8 cellular contexts compared by ENCODE assay signal in genomic region chr16:56203052-56203451, GRCh38. TPM values are rescaled to one million over a fixed set of nuclear protein-coding genes. Genes with fewer than 3 reads are reported as not detected.
DNase-seq lines count a peak whose midpoint lies in the region; ATAC-seq and TF ChIP-seq lines count a peak whose summit lies in the region.

No MANE protein-coding gene starts in this region.

- H2AFZ ChIP-seq in SU-DHL-6 (ENCODE audit: low read depth, low read length, severe bottlenecking): no peak overlapping the region
- no peak overlapping the region for H2AFZ ChIP-seq in osteoblast (ENCODE audit: low read length)

- H3K9ac ChIP-seq in BLaER1 (no peak overlapping the region), SU-DHL-6 (ENCODE audit: low read length) (no peak overlapping the region)

- no peaks in the 10 kb centered on the region for H3K9me2 ChIP-seq in SU-DHL-6 (replicated peaks; ENCODE audit: insufficient read depth, low read length)

- peaks cover 31% of the 10 kb centered on the region for H3K4me1 ChIP-seq in BLaER1
- H3K4me1 ChIP-seq in osteoblast (ENCODE audit: insufficient read depth, low read length): no peaks in the 10 kb centered on the region

- H3K79me2 ChIP-seq in SU-DHL-6 (ENCODE audit: insufficient read depth, low read length) (no peaks in the 10 kb centered on the region), osteoblast (ENCODE audit: insufficient read depth, low read length) (no peaks in the 10 kb centered on the region)

- H3K27ac ChIP-seq in BLaER1: no peak overlapping the region
- H3K27ac ChIP-seq in SU-DHL-6 (ENCODE audit: low read depth, low read length): no peak overlapping the region
- no peak overlapping the region for H3K27ac ChIP-seq in osteoblast (ENCODE audit: low read depth, low read length)

- peak; percentile 57 for DNase-seq in central memory CD4-positive, alpha-beta T cell
- DNase-seq in osteoblast (ENCODE audit: insufficient read length, low spot score, missing footprints): no peak
- no peak for DNase-seq in NCI-H2081 treated with DMSO at 0.1 percent for 48 hours (lab: John Stamatoyannopoulos, UW)
- no peak for DNase-seq in effector CD8-positive, alpha-beta T cell (lab: John Stamatoyannopoulos, UW)

- H4K20me1 ChIP-seq in BLaER1 (no peaks in the 10 kb centered on the region), SU-DHL-6 (ENCODE audit: low read depth, low read length) (no peaks in the 10 kb centered on the region), osteoblast (ENCODE audit: insufficient read depth, low read length) (no peaks in the 10 kb centered on the region)

- no peaks in the 10 kb centered on the region for H3K9me3 ChIP-seq in BLaER1
- H3K9me3 ChIP-seq in SU-DHL-6 (ENCODE audit: insufficient read depth, low read length): no peaks in the 10 kb centered on the region
- no peaks in the 10 kb centered on the region for H3K9me3 ChIP-seq in osteoblast (ENCODE audit: low read depth, low read length)

- H3K27me3 ChIP-seq in BLaER1 (no peaks in the 10 kb centered on the region), SU-DHL-6 (ENCODE audit: low read length) (no peaks in the 10 kb centered on the region), osteoblast (ENCODE audit: insufficient read depth, low read length) (no peaks in the 10 kb centered on the region)

- TF ChIP-seq CTCF in SU-DHL-6 (IDR thresholded peaks at IDR 0.05; ENCODE audit: insufficient read depth, low read length, poor library complexity, severe bottlenecking): peak; percentile 47
- peak; percentile 44 for TF ChIP-seq CTCF in osteoblast (IDR thresholded peaks at IDR 0.05; ENCODE audit: extremely low read depth, low read depth, low read length)

- H3K36me3 ChIP-seq in BLaER1 (no peaks in the 10 kb centered on the region), SU-DHL-6 (ENCODE audit: low read length) (no peaks in the 10 kb centered on the region), osteoblast (ENCODE audit: insufficient read depth, low read length) (no peaks in the 10 kb centered on the region)

- H3K4me3 ChIP-seq in BLaER1: no peak overlapping the region
- no peak overlapping the region for H3K4me3 ChIP-seq in SU-DHL-6 (ENCODE audit: insufficient read depth, low read length, poor library complexity, severe bottlenecking)
- H3K4me3 ChIP-seq in osteoblast (ENCODE audit: insufficient read depth, low read length): no peak overlapping the region

- H3F3A ChIP-seq in SU-DHL-6 (ENCODE audit: insufficient read depth): no peaks in the 10 kb centered on the region

- ATAC-seq in GM18867 (IDR thresholded peaks at IDR 0.05; ENCODE audit: unreplicated experiment): peak; percentile 77
- peak; percentile 70 for ATAC-seq in HG03135 (IDR thresholded peaks at IDR 0.05; ENCODE audit: unreplicated experiment)

- H3K4me2 ChIP-seq in BLaER1: peak overlapping the region; percentile 49; the same call in 1 of the 2 replicates
- peak overlapping the region; percentile 26 for H3K4me2 ChIP-seq in SU-DHL-6 (ENCODE audit: low read depth, low read length, poor library complexity, severe bottlenecking)
- peak overlapping the region; percentile 26 for H3K4me2 ChIP-seq in osteoblast (ENCODE audit: insufficient read depth, low read length)

RNA-seq across cellular contexts. Expression of gene GNAO1, which starts 11.8 kb away (rescaled TPM):
- total RNA-seq in osteoblast: under 0.01 TPM in 1 of 2 replicates, not detected in the other
